Comparison of ENCODE assay signal across 9 cellular contexts in the genomic region with DNA sequence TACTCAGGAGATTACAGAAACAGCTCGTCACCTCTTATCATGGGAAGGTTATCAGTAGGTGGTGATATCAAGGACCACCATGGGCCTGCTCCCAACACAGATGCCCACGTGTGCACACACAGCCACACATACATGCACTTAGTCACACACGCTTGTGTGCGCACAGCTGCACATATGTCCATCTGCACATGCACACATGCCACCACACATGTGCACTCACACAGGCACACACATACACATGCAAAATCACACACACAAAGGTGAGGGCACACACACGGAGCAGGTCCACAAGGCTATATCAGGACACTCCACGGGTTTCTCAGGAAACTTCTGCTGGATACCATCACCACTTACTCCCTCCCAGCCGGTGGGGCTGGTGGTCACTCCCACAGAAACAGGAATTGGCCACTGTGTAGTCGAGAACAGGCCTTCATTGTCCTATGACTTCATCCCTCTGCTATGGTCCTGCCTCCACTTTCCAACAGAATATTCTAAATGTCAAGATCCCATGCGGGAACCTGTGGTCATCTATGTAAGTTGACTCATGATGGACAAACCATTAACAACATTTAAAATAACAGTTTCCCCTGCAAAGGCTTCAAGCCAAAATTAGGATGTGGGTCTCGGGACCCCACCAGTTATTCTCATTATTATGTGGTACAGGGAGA. TPM values are rescaled to one million over a fixed set of nuclear protein-coding genes. Genes with fewer than 3 reads are reported as not detected.
DNase-seq lines count a peak whose midpoint lies in the region; ATAC-seq and TF ChIP-seq lines count a peak whose summit lies in the region.
"Had no signal": no experiment of that assay in that cellular context is flagged by ENCODE, and none has a peak within 500 bp of the region (broad histone marks: within the 10 kb centered on the region; RNA-seq: fewer than 3 reads in every experiment).

No MANE protein-coding gene starts in this region.

- no peaks in the 10 kb centered on the region; the same call in 1 of the 2 replicates for H4K20me1 ChIP-seq in Karpas-422 (ENCODE audit: insufficient read depth, low read depth, low read length)

- ATAC-seq in HG03039 (IDR thresholded peaks at IDR 0.05; ENCODE audit: unreplicated experiment): no peak

- peaks cover 36% of the 10 kb centered on the region for H3K4me1 Mint-ChIP-seq in nephron

- H3K9me3 ChIP-seq in Karpas-422 (ENCODE audit: low read length): no peaks in the 10 kb centered on the region

- peak overlapping the region; percentile 74 to 99 (median 80) for H3K4me3 Mint-ChIP-seq in nephron

- no peaks in the 10 kb centered on the region for H3K27me3 ChIP-seq in Karpas-422 (ENCODE audit: low read length)

- H3K9me2 ChIP-seq in Karpas-422 (replicated peaks; ENCODE audit: insufficient read depth, low read length): no peaks in the 10 kb centered on the region

- peak overlapping the region; percentile 7 to 58 (median 27) for H3K27ac Mint-ChIP-seq in nephron

- peaks cover 25% of the 10 kb centered on the region for H3K36me3 Mint-ChIP-seq in nephron (ENCODE audit: low read depth)

- peaks cover 16% of the 10 kb centered on the region for H3K36me3 ChIP-seq in Karpas-422 (ENCODE audit: insufficient read depth, low read length)

- peaks cover 32% of the 10 kb centered on the region for H3K79me2 ChIP-seq in Karpas-422 (ENCODE audit: low read length)

- H2AFZ ChIP-seq in Karpas-422 (ENCODE audit: low read length): no peak overlapping the region

- peak; percentile 76 for DNase-seq in AG20443 (ENCODE audit: low spot score)
- DNase-seq in Karpas-422: no peak
- DNase-seq in DMS79 (lab: John Stamatoyannopoulos, UW): no peak
- DNase-seq in NCI-H526 (lab: John Stamatoyannopoulos, UW): no peak
- DNase-seq in activated CD8-positive, alpha-beta memory T cell treated with anti-CD3 and anti-CD28 coated beads, Interleukin-2, amount 50 U/mL, for 4 hours: no peak
- DNase-seq: NCI-H524 treated with DMSO at 0.1 percent for 48 hours had no signal

- H3K27ac ChIP-seq in Karpas-422 (ENCODE audit: low read length) (0 out of 2 replicates have a peak overlapping the region, but pooled peaks have one; percentile 76), cingulate gyrus (ENCODE audit: low read depth, low read length) (peak overlapping the region; percentile 6)

- no peak overlapping the region; the same call in 1 of the 2 replicates for H3K4me3 ChIP-seq in Karpas-422 (ENCODE audit: low read length)

- no peak overlapping the region; the same call in 1 of the 2 replicates for H3K9ac ChIP-seq in Karpas-422 (ENCODE audit: low read length)

- H3K4me1 ChIP-seq in Karpas-422 (ENCODE audit: low read length): peaks cover 71% of the 10 kb centered on the region

- no peak for TF ChIP-seq CTCF in nephron (IDR thresholded peaks at IDR 0.05; ENCODE audit: unreplicated experiment in 3 of 3)

- no peaks in the 10 kb centered on the region for H3K9me3 Mint-ChIP-seq in nephron

- H3K27me3 Mint-ChIP-seq in nephron (ENCODE audit: low read depth): no peaks in the 10 kb centered on the region

- H3K4me2 ChIP-seq in Karpas-422 (ENCODE audit: low read depth, low read length, poor library complexity, severe bottlenecking): peak overlapping the region; percentile 87

RNA-seq across cellular contexts. Expression of gene C11orf24, which starts 2.2 kb away (rescaled TPM):
- total RNA-seq in Karpas-422 (2014; rRNA removed; shearing (Covaris generic); ENCODE audit: low replicate concordance): 25.4 and 37.4 TPM in 2 replicates

RNA-seq across cellular contexts. Expression of gene LRP5, which starts 42.8 kb away (rescaled TPM):
- total RNA-seq in Karpas-422 (2014; rRNA removed; shearing (Covaris generic); ENCODE audit: low replicate concordance): 0.04 and 0.07 TPM in 2 replicates

RNA-seq across cellular contexts. Expression of gene KMT5B, which starts 56.5 kb away (rescaled TPM):
- 20.9 and 21.2 TPM in 2 replicates for total RNA-seq in Karpas-422 (2014; rRNA removed; shearing (Covaris generic); ENCODE audit: low replicate concordance)
